In the genomic region with DNA sequence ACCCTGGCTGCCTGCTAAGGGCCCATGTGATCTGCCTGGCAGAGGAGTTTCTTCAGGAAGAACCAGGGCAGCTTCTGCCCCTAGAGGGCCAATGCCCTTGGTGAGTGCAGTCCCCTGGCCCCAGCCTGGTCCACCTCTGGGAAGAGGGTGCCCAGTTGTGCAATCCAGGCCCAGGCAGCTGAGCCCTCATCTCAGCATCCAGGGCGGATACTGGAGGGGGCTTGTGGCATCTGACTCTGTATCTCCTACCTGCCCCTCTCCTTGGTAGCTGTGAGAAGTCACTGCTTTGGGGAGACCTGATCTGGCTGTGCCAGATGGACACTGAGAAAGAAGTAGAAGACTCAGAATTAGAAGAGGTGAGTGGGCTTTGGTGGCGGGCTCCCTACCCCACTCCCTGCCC, we compare ENCODE assay signal across 6 cellular contexts. TPM values are rescaled to one million over a fixed set of nuclear protein-coding genes. Genes with fewer than 3 reads are reported as not detected.
DNase-seq lines count a peak whose midpoint lies in the region; ATAC-seq lines count a peak whose summit lies in the region.
"Not testable (repeated sequence)": the region's sequence is repeated elsewhere in the genome, so short reads cannot be mapped to it uniquely, and the experiment has no call there.

No MANE protein-coding gene starts in this region.

- not testable (repeated sequence) for H3K27me3 Mint-ChIP-seq in activated CD4-positive, alpha-beta T cell treated with anti-CD3 and anti-CD28 coated beads for 36 hours; activated CD8-positive, alpha-beta memory T cell treated with anti-CD3 and anti-CD28 coated beads, Interleukin-2, amount 10 ng/mL, durations not matched to agents 7 days and 5 days; activated naive CD8-positive, alpha-beta T cell treated with anti-CD3 and anti-CD28 coated beads, Interleukin-2, amount 10 ng/mL, durations not matched to agents 7 days and 5 days

- not testable (repeated sequence) for H3K27ac Mint-ChIP-seq in activated CD4-positive, alpha-beta T cell treated with anti-CD3 and anti-CD28 coated beads for 36 hours; activated CD8-positive, alpha-beta memory T cell treated with anti-CD3 and anti-CD28 coated beads, Interleukin-2, amount 10 ng/mL, durations not matched to agents 7 days and 5 days; activated naive CD8-positive, alpha-beta T cell treated with anti-CD3 and anti-CD28 coated beads, Interleukin-2, amount 10 ng/mL, durations not matched to agents 7 days and 5 days

- H3K36me3 Mint-ChIP-seq in activated CD4-positive, alpha-beta T cell treated with anti-CD3 and anti-CD28 coated beads for 36 hours (ENCODE audit: low read depth); activated CD8-positive, alpha-beta memory T cell treated with anti-CD3 and anti-CD28 coated beads, Interleukin-2, amount 10 ng/mL, durations not matched to agents 7 days and 5 days; activated naive CD8-positive, alpha-beta T cell treated with anti-CD3 and anti-CD28 coated beads, Interleukin-2, amount 10 ng/mL, durations not matched to agents 7 days and 5 days: not testable (repeated sequence)

- H3K4me3 Mint-ChIP-seq in activated CD4-positive, alpha-beta T cell treated with anti-CD3 and anti-CD28 coated beads for 36 hours; activated CD8-positive, alpha-beta memory T cell treated with anti-CD3 and anti-CD28 coated beads, Interleukin-2, amount 10 ng/mL, durations not matched to agents 7 days and 5 days; activated naive CD8-positive, alpha-beta T cell treated with anti-CD3 and anti-CD28 coated beads, Interleukin-2, amount 10 ng/mL, durations not matched to agents 7 days and 5 days: not testable (repeated sequence)

- intact Hi-C loops in activated CD4-positive, alpha-beta T cell treated with anti-CD3 and anti-CD28 coated beads for 36 hours (cut with DNase I, micrococcal nuclease); Right ventricle myocardium superior (cut with DNase I): not testable (repeated sequence)

- DNase-seq in activated CD4-positive, alpha-beta T cell treated with anti-CD3 and anti-CD28 coated beads for 36 hours, result peak; percentile 4
- DNase-seq in activated CD8-positive, alpha-beta memory T cell treated with anti-CD3 and anti-CD28 coated beads, Interleukin-2, amount 10 ng/mL, durations not matched to agents 7 days and 5 days, result peak; percentile 31
- peak; percentile 19 for DNase-seq in activated naive CD8-positive, alpha-beta T cell treated with anti-CD3 and anti-CD28 coated beads, Interleukin-2, amount 10 ng/mL, durations not matched to agents 7 days and 5 days
- DNase-seq in Right ventricle myocardium superior (peak; percentile 20), mesenteric fat pad (ENCODE audit: low spot score) (peak; percentile 62)
- peak; percentile 1 for DNase-seq in stimulated activated CD4-positive, alpha-beta T cell treated with anti-CD3 and anti-CD28 coated beads, Interleukin-4, amount 100 ng/mL, for 1 hour

- ATAC-seq in activated CD4-positive, alpha-beta T cell treated with anti-CD3 and anti-CD28 coated beads for 36 hours; activated CD8-positive, alpha-beta memory T cell treated with anti-CD3 and anti-CD28 coated beads, Interleukin-2, amount 10 ng/mL, durations not matched to agents 7 days and 5 days; activated naive CD8-positive, alpha-beta T cell treated with anti-CD3 and anti-CD28 coated beads, Interleukin-2, amount 10 ng/mL, durations not matched to agents 7 days and 5 days (ENCODE audit: low read depth); Right ventricle myocardium superior (ENCODE audit: poor library complexity): not testable (repeated sequence)

- not testable (repeated sequence) for H3K9me3 Mint-ChIP-seq in activated CD4-positive, alpha-beta T cell treated with anti-CD3 and anti-CD28 coated beads for 36 hours (ENCODE audit: low read depth); activated CD8-positive, alpha-beta memory T cell treated with anti-CD3 and anti-CD28 coated beads, Interleukin-2, amount 10 ng/mL, durations not matched to agents 7 days and 5 days (ENCODE audit: low read depth); activated naive CD8-positive, alpha-beta T cell treated with anti-CD3 and anti-CD28 coated beads, Interleukin-2, amount 10 ng/mL, durations not matched to agents 7 days and 5 days

- not testable (repeated sequence) for H3K4me1 Mint-ChIP-seq in activated CD4-positive, alpha-beta T cell treated with anti-CD3 and anti-CD28 coated beads for 36 hours; activated CD8-positive, alpha-beta memory T cell treated with anti-CD3 and anti-CD28 coated beads, Interleukin-2, amount 10 ng/mL, durations not matched to agents 7 days and 5 days; activated naive CD8-positive, alpha-beta T cell treated with anti-CD3 and anti-CD28 coated beads, Interleukin-2, amount 10 ng/mL, durations not matched to agents 7 days and 5 days

- POLR2A ChIA-PET in activated CD4-positive, alpha-beta T cell treated with anti-CD3 and anti-CD28 coated beads for 36 hours (lab: Charles Lee); activated naive CD8-positive, alpha-beta T cell treated with anti-CD3 and anti-CD28 coated beads, Interleukin-2, amount 10 ng/mL, durations not matched to agents 7 days and 5 days (lab: Charles Lee): not testable (repeated sequence)

- CTCF ChIA-PET in activated CD4-positive, alpha-beta T cell treated with anti-CD3 and anti-CD28 coated beads for 36 hours (lab: Charles Lee); activated CD8-positive, alpha-beta memory T cell treated with anti-CD3 and anti-CD28 coated beads, Interleukin-2, amount 10 ng/mL, durations not matched to agents 7 days and 5 days (lab: Charles Lee): not testable (repeated sequence)

RNA-seq across cellular contexts. Expression of a gene that starts 2.1 kb away (rescaled TPM):
- total RNA-seq in activated CD4-positive, alpha-beta T cell treated with anti-CD3 and anti-CD28 coated beads for 36 hours, result 1 to 10 TPM; 1.3 to 1.8 TPM
- total RNA-seq in activated CD8-positive, alpha-beta memory T cell treated with anti-CD3 and anti-CD28 coated beads, Interleukin-2, amount 10 ng/mL, durations not matched to agents 7 days and 5 days, result 1 to 10 TPM; 1.4 to 2.2 TPM
- total RNA-seq in activated naive CD8-positive, alpha-beta T cell treated with anti-CD3 and anti-CD28 coated beads, Interleukin-2, amount 10 ng/mL, durations not matched to agents 7 days and 5 days, result 1 to 10 TPM; 1.5 to 2.4 TPM
- total RNA-seq in Right ventricle myocardium superior (9.5 TPM), mesenteric fat pad (11.6 TPM)

RNA-seq across cellular contexts. Expression of a gene that starts 3.3 kb away (rescaled TPM):
- 100 to 1,000 TPM in 1 of 2 experiments, 10 to 100 TPM in 1; 66.8 to 125 TPM for total RNA-seq in activated CD4-positive, alpha-beta T cell treated with anti-CD3 and anti-CD28 coated beads for 36 hours
- 10 to 100 TPM; 34.9 to 51.6 TPM for total RNA-seq in activated CD8-positive, alpha-beta memory T cell treated with anti-CD3 and anti-CD28 coated beads, Interleukin-2, amount 10 ng/mL, durations not matched to agents 7 days and 5 days
- 10 to 100 TPM; 19.9 to 68.2 TPM for total RNA-seq in activated naive CD8-positive, alpha-beta T cell treated with anti-CD3 and anti-CD28 coated beads, Interleukin-2, amount 10 ng/mL, durations not matched to agents 7 days and 5 days
- total RNA-seq in Right ventricle myocardium superior (9.3 TPM), mesenteric fat pad (32.5 TPM)

RNA-seq across cellular contexts. Expression of a gene that starts 3.5 kb away (rescaled TPM):
- total RNA-seq in activated CD4-positive, alpha-beta T cell treated with anti-CD3 and anti-CD28 coated beads for 36 hours, result 10 to 100 TPM; 10.8 to 20.3 TPM
- total RNA-seq in activated CD8-positive, alpha-beta memory T cell treated with anti-CD3 and anti-CD28 coated beads, Interleukin-2, amount 10 ng/mL, durations not matched to agents 7 days and 5 days, result 10 to 100 TPM; 11.0 to 12.3 TPM
- total RNA-seq in activated naive CD8-positive, alpha-beta T cell treated with anti-CD3 and anti-CD28 coated beads, Interleukin-2, amount 10 ng/mL, durations not matched to agents 7 days and 5 days, result 10 to 100 TPM in 1 of 2 experiments, 1 to 10 TPM in 1; 8.6 to 12.1 TPM
- total RNA-seq in Right ventricle myocardium superior (0.97 TPM), mesenteric fat pad (8.8 TPM)

RNA-seq across cellular contexts. Expression of a gene that starts 48.5 kb away (rescaled TPM):
- total RNA-seq in activated CD4-positive, alpha-beta T cell treated with anti-CD3 and anti-CD28 coated beads for 36 hours, result 10 to 100 TPM; 42.1 to 44.3 TPM
- 100 to 1,000 TPM in 1 of 2 experiments, 10 to 100 TPM in 1; 95.3 to 139 TPM for total RNA-seq in activated CD8-positive, alpha-beta memory T cell treated with anti-CD3 and anti-CD28 coated beads, Interleukin-2, amount 10 ng/mL, durations not matched to agents 7 days and 5 days
- 100 to 1,000 TPM; 105 to 121 TPM for total RNA-seq in activated naive CD8-positive, alpha-beta T cell treated with anti-CD3 and anti-CD28 coated beads, Interleukin-2, amount 10 ng/mL, durations not matched to agents 7 days and 5 days
- total RNA-seq in Right ventricle myocardium superior (14.1 TPM), mesenteric fat pad (60.0 TPM)

RNA-seq across cellular contexts. Expression of a gene that starts 51.1 kb away (rescaled TPM):
- 1 to 10 TPM; 1.3 to 2.1 TPM for total RNA-seq in activated CD4-positive, alpha-beta T cell treated with anti-CD3 and anti-CD28 coated beads for 36 hours
- 1 to 10 TPM; 1.6 to 2.6 TPM for total RNA-seq in activated CD8-positive, alpha-beta memory T cell treated with anti-CD3 and anti-CD28 coated beads, Interleukin-2, amount 10 ng/mL, durations not matched to agents 7 days and 5 days
- 1 to 10 TPM; 1.9 to 2.4 TPM for total RNA-seq in activated naive CD8-positive, alpha-beta T cell treated with anti-CD3 and anti-CD28 coated beads, Interleukin-2, amount 10 ng/mL, durations not matched to agents 7 days and 5 days
- 0.27 TPM for total RNA-seq in Right ventricle myocardium superior
- total RNA-seq in mesenteric fat pad, result 1.3 TPM

Comparison
In these comparisons a context has a peak if more than half of its experiments do, and no peak if none do; other contexts are left out.
1. DNase-seq: peak in every context shown above with its lines; median percentile 62 in mesenteric fat pad; 31 in activated CD8-positive, alpha-beta memory T cell treated with anti-CD3 and anti-CD28 coated beads, Interleukin-2, amount 10 ng/mL, durations not matched to agents 7 days and 5 days; 20 in Right ventricle myocardium superior; 19 in activated naive CD8-positive, alpha-beta T cell treated with anti-CD3 and anti-CD28 coated beads, Interleukin-2, amount 10 ng/mL, durations not matched to agents 7 days and 5 days; 4 in activated CD4-positive, alpha-beta T cell treated with anti-CD3 and anti-CD28 coated beads for 36 hours; 1 in stimulated activated CD4-positive, alpha-beta T cell treated with anti-CD3 and anti-CD28 coated beads, Interleukin-4, amount 100 ng/mL, for 1 hour.